Comparison of ENCODE assay signal across 8 cellular contexts in genomic region chr1:157969693-157970485, GRCh38. TPM values are rescaled to one million over a fixed set of nuclear protein-coding genes. Genes with fewer than 3 reads are reported as not detected.
DNase-seq lines count a peak whose midpoint lies in the region; ATAC-seq and TF ChIP-seq lines count a peak whose summit lies in the region.

No MANE protein-coding gene starts in this region.

- intact Hi-C loops in body of pancreas (cut with DNase I) (no loop called here), left colon (cut with DNase I, micrococcal nuclease) (loop anchor here in 1 of 2 donors (5.0 kb wide), 1 partner anchor 137 kb away; no protein-coding TSS in a partner anchor)

- 65 to 66% methylated on average over 3 of the region's 3 CpGs for WGBS in body of pancreas, 2 donors

- ATAC-seq in body of pancreas (peak; percentile 28), left colon (peak; percentile 43), GM21529 (IDR thresholded peaks at IDR 0.05; ENCODE audit: unreplicated experiment) (no peak), GM18867 (IDR thresholded peaks at IDR 0.05; ENCODE audit: unreplicated experiment) (no peak), HG03108 (IDR thresholded peaks at IDR 0.05; ENCODE audit: unreplicated experiment) (no peak)

- DNase-seq in NCI-H1105 treated with DMSO at 0.1 percent for 48 hours (lab: John Stamatoyannopoulos, UW) (peak; percentile 48), NCI-H1105 (lab: John Stamatoyannopoulos, UW) (no peak), NB4 (ENCODE audit: low read depth) (peak; percentile 42), body of pancreas (peak; percentile 41 to 51 (median 48)), left colon (peak in 1 of 2 donors; percentile 54)

- H3K4me3 ChIP-seq in NB4 (ENCODE audit: low read depth, low read length) (no peak overlapping the region), body of pancreas (no peak overlapping the region)

- peaks cover 27% of the 10 kb centered on the region for H3K4me1 ChIP-seq in body of pancreas

- H3K36me3 ChIP-seq in body of pancreas (replicated peaks in 1 of 2; ENCODE audit: insufficient read depth in 1 of 2, low read depth in 2 of 2): no peaks in the 10 kb centered on the region

- TF ChIP-seq CTCF in NB4 (IDR thresholded peaks at IDR 0.05; ENCODE audit: low read depth, low read length) (peak; percentile 62), body of pancreas (IDR thresholded peaks at IDR 0.05) (peak; percentile 17 to 70 (median 55))

- TF ChIP-seq POLR2A in NB4 (IDR thresholded peaks at IDR 0.05; ENCODE audit: extremely low read depth, insufficient read length): no peak
- TF ChIP-seq POLR2A in body of pancreas (IDR thresholded peaks at IDR 0.05): no peak

- H3K9me3 ChIP-seq in body of pancreas: no peaks in the 10 kb centered on the region

- H3K27me3 ChIP-seq in body of pancreas: no peaks in the 10 kb centered on the region

- peak overlapping the region in 1 of 4 donors; percentile 14 for H3K27ac ChIP-seq in body of pancreas

RNA-seq across cellular contexts. Expression of gene KIRREL1, which starts 23.6 kb away (rescaled TPM):
- total RNA-seq in body of pancreas (10 to 100 TPM; 10.9 to 11.4 TPM), left colon (1 to 10 TPM; 5.6 to 9.2 TPM)

Comparison
In these comparisons a context has a peak if more than half of its experiments do, and no peak if none do; other contexts are left out.
1. ATAC-seq: peak in body of pancreas (single experiment) and left colon (single experiment); none in GM21529 (single experiment), GM18867 (single experiment) and HG03108 (single experiment).